Comparison of ENCODE assay signal across 9 cellular contexts in genomic region chr21:42414928-42415769, GRCh38. TPM values are rescaled to one million over a fixed set of nuclear protein-coding genes. Genes with fewer than 3 reads are reported as not detected.
A peak's percentile ranks its signal among the peaks of the same experiment; 100 is the strongest.
DNase-seq lines count a peak whose midpoint lies in the region; ATAC-seq lines count a peak whose summit lies in the region.
"Had no signal": no experiment of that assay in that cellular context is flagged by ENCODE, and none has a peak within 500 bp of the region (broad histone marks: within the 10 kb centered on the region; RNA-seq: fewer than 3 reads in every experiment).

No MANE protein-coding gene starts in this region.

- ATAC-seq in GM19468 (IDR thresholded peaks at IDR 0.05; ENCODE audit: extremely low read depth, unreplicated experiment) (peak; percentile 54), HG03565 (IDR thresholded peaks at IDR 0.05; ENCODE audit: unreplicated experiment) (peak; percentile 70)
- ATAC-seq in activated CD8-positive, alpha-beta memory T cell treated with anti-CD3 and anti-CD28 coated beads, Interleukin-2, amount 10 ng/mL, durations not matched to agents 7 days and 5 days = peak; percentile 87

- H3K27ac Mint-ChIP-seq in activated CD8-positive, alpha-beta memory T cell treated with anti-CD3 and anti-CD28 coated beads, Interleukin-2, amount 10 ng/mL, durations not matched to agents 7 days and 5 days = peak overlapping the region; percentile 96

- no peaks in the 10 kb centered on the region for H3K27me3 Mint-ChIP-seq in activated CD8-positive, alpha-beta memory T cell treated with anti-CD3 and anti-CD28 coated beads, Interleukin-2, amount 10 ng/mL, durations not matched to agents 7 days and 5 days

- peaks cover 8% of the 10 kb centered on the region for H3K9me3 Mint-ChIP-seq in activated CD8-positive, alpha-beta memory T cell treated with anti-CD3 and anti-CD28 coated beads, Interleukin-2, amount 10 ng/mL, durations not matched to agents 7 days and 5 days (ENCODE audit: low read depth)

- in situ Hi-C loops in ACHN (cut with HindIII; ENCODE audit: low pct_ligation_motif_present, low pct_unique_long_range_greater_than_20kb, low sequenced_read_pairs) = no loop called here

- H3K4me3 Mint-ChIP-seq in activated CD8-positive, alpha-beta memory T cell treated with anti-CD3 and anti-CD28 coated beads, Interleukin-2, amount 10 ng/mL, durations not matched to agents 7 days and 5 days = peak overlapping the region; percentile 37

- H3K4me1 Mint-ChIP-seq in activated CD8-positive, alpha-beta memory T cell treated with anti-CD3 and anti-CD28 coated beads, Interleukin-2, amount 10 ng/mL, durations not matched to agents 7 days and 5 days = peaks cover 25% of the 10 kb centered on the region

- DNase-seq in ACHN (peak; percentile 70), glomerular endothelial cell (ENCODE audit: extremely low read depth, low read depth, low spot score) (peak; percentile 27), HuH-7.5 (ENCODE audit: low spot score) (no peak), NCI-H128 (lab: John Stamatoyannopoulos, UW; ENCODE audit: unreplicated experiment) (no peak)
- peak; percentile 96 for DNase-seq in activated CD8-positive, alpha-beta memory T cell treated with anti-CD3 and anti-CD28 coated beads, Interleukin-2, amount 10 ng/mL, durations not matched to agents 7 days and 5 days
- DNase-seq in stimulated activated CD8-positive, alpha-beta memory T cell treated with anti-CD3 and anti-CD28 coated beads, Interleukin-12 subunit alpha, Interleukin-12 subunit beta, amount 100 ng/mL, for 24 hours (ENCODE audit: extremely low read depth) = peak; percentile 81

- peaks cover 66% of the 10 kb centered on the region for H3K36me3 Mint-ChIP-seq in activated CD8-positive, alpha-beta memory T cell treated with anti-CD3 and anti-CD28 coated beads, Interleukin-2, amount 10 ng/mL, durations not matched to agents 7 days and 5 days

- CTCF ChIA-PET in activated CD8-positive, alpha-beta memory T cell treated with anti-CD3 and anti-CD28 coated beads, Interleukin-2, amount 10 ng/mL, durations not matched to agents 7 days and 5 days (lab: Charles Lee) = interaction anchor here (1.3 to 2.1 kb wide), 6 partner anchors 8 to 35 kb away, joined by 3 to 7 read pairs (median 4); partner anchors contain the start of gene UBASH3A

RNA-seq across cellular contexts. Expression of gene UBASH3A, which starts 11.4 kb away (rescaled TPM):
- 10 to 100 TPM; 75.3 to 89.5 TPM for total RNA-seq in activated CD8-positive, alpha-beta memory T cell treated with anti-CD3 and anti-CD28 coated beads, Interleukin-2, amount 10 ng/mL, durations not matched to agents 7 days and 5 days
- not detected in 2 replicates for total RNA-seq in glomerular endothelial cell
- total RNA-seq: frontal cortex had no signal

RNA-seq across cellular contexts. Expression of gene TMPRSS3, which starts 19.3 kb away (rescaled TPM):
- total RNA-seq in activated CD8-positive, alpha-beta memory T cell treated with anti-CD3 and anti-CD28 coated beads, Interleukin-2, amount 10 ng/mL, durations not matched to agents 7 days and 5 days = 10 to 100 TPM; 22.3 to 27.4 TPM
- not detected in 2 replicates for total RNA-seq in glomerular endothelial cell
- total RNA-seq: frontal cortex had no signal

RNA-seq across cellular contexts. Expression of gene TFF1, which starts 48.8 kb away (rescaled TPM):
- total RNA-seq in activated CD8-positive, alpha-beta memory T cell treated with anti-CD3 and anti-CD28 coated beads, Interleukin-2, amount 10 ng/mL, durations not matched to agents 7 days and 5 days = not detected
- total RNA-seq in glomerular endothelial cell = not detected in 2 replicates
- total RNA-seq: frontal cortex had no signal

Comparison
In these comparisons a context has a peak if more than half of its experiments do, and no peak if none do; other contexts are left out.
1. DNase-seq: peak in ACHN (single experiment), activated CD8-positive, alpha-beta memory T cell treated with anti-CD3 and anti-CD28 coated beads, Interleukin-2, amount 10 ng/mL, durations not matched to agents 7 days and 5 days (single experiment), glomerular endothelial cell (single experiment) and stimulated activated CD8-positive, alpha-beta memory T cell treated with anti-CD3 and anti-CD28 coated beads, Interleukin-12 subunit alpha, Interleukin-12 subunit beta, amount 100 ng/mL, for 24 hours (single experiment); none in HuH-7.5 (single experiment) and NCI-H128 (single experiment).
2. RNA of gene UBASH3A, which starts 11.4 kb away (total RNA-seq): 75.3 to 89.5 TPM in activated CD8-positive, alpha-beta memory T cell treated with anti-CD3 and anti-CD28 coated beads, Interleukin-2, amount 10 ng/mL, durations not matched to agents 7 days and 5 days; not detected in glomerular endothelial cell; every median in the first group is over 10 times any median in the second.
3. RNA of gene TMPRSS3, which starts 19.3 kb away (total RNA-seq): 22.3 to 27.4 TPM in activated CD8-positive, alpha-beta memory T cell treated with anti-CD3 and anti-CD28 coated beads, Interleukin-2, amount 10 ng/mL, durations not matched to agents 7 days and 5 days; not detected in glomerular endothelial cell; every median in the first group is over 10 times any median in the second.
4. Peak in every context shown above with its lines, with median percentiles within 50 percentile points of each other: ATAC-seq.